In the genomic region with DNA sequence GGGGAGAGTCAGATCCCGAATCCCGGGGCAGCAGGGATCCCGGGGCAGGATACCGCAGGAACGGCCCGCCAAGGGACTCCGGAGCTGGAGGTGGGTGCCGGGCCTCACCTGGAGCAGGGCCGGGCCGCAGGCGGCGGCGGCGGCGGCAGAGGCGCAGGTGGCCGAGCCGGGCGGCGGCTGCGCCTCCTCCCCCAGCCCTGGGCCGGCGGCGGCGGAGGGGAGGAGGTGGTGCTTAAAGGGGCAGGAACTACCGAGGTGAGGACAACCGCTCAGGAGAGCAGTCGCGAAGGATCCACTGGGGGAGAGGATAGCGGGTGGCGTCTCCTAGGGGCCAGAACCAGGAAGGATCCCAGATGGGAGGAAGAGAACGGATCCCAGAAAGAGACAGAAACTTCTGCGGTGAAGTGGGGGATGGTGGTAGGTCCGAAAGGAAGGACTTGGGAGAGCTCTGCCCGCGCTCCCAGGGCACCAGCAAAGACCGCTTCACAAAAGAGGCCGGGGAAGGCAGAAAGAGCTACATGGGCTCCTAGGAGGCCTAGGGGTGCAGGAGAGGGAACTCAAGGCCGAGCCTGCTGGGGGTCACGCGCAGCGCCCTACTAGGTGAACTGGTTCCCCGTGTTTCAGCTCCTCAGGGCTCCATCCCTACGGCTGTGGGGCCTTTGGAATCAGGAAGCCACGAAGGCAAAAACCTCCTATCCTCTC, we compare ENCODE assay signal across 8 cellular contexts. TPM values are rescaled to one million over a fixed set of nuclear protein-coding genes. Genes with fewer than 3 reads are reported as not detected.
A peak's percentile ranks its signal among the peaks of the same experiment; 100 is the strongest.
DNase-seq lines count a peak whose midpoint lies in the region; ATAC-seq and TF ChIP-seq lines count a peak whose summit lies in the region.

No MANE protein-coding gene starts in this region.

- H3K27ac ChIP-seq in WERI-Rb-1, result peak overlapping the region; percentile 97

- H3K9me3 ChIP-seq in WERI-Rb-1 (ENCODE audit: severe bottlenecking) (no peaks in the 10 kb centered on the region), skeletal muscle satellite cell (replicated peaks; ENCODE audit: low read length) (no peaks in the 10 kb centered on the region)

- H3K27me3 ChIP-seq in WERI-Rb-1 (ENCODE audit: insufficient read depth, low read depth, severe bottlenecking) (no peaks in the 10 kb centered on the region), skeletal muscle satellite cell (ENCODE audit: control insufficient read depth, insufficient read depth, low read length) (no peaks in the 10 kb centered on the region)

- peak; percentile 79 for DNase-seq in GM10248 (ENCODE audit: extremely low spot score)
- DNase-seq in NCI-H2171 (lab: John Stamatoyannopoulos, UW), result peak; percentile 77
- DNase-seq in WERI-Rb-1, result peak; percentile 93
- peak; percentile 81 to 83 for DNase-seq in cardiac fibroblast (ENCODE audit: low read depth in 2 of 2)
- peak; percentile 73 for DNase-seq in iPS-NIHi11 (ENCODE audit: low spot score)

- peak overlapping the region; percentile 80 for H3K4me3 ChIP-seq in WERI-Rb-1 (ENCODE audit: low read depth, low read length)
- H3K4me3 ChIP-seq in cardiac fibroblast (replicated peaks in 1 of 2; ENCODE audit: low read depth in 2 of 2, low read length in 2 of 2), result peak overlapping the region; percentile 83 to 95
- peak overlapping the region; percentile 82 for H3K4me3 ChIP-seq in skeletal muscle satellite cell (ENCODE audit: low read length)

- TF ChIP-seq CTCF in GM10248 (IDR thresholded peaks at IDR 0.05; ENCODE audit: control extremely low read depth, extremely low read depth, low read depth, missing control alignments) (peak; percentile 45), WERI-Rb-1 (IDR thresholded peaks at IDR 0.05; ENCODE audit: low read depth, low read length) (peak; percentile 81), cardiac fibroblast (IDR thresholded peaks at IDR 0.05; ENCODE audit: low read depth, low read length) (peak; percentile 59)

- peaks cover 29% of the 10 kb centered on the region for H3K36me3 ChIP-seq in WERI-Rb-1
- H3K36me3 ChIP-seq in skeletal muscle satellite cell (ENCODE audit: insufficient read depth, low read length), result peaks cover 31% of the 10 kb centered on the region

- peak overlapping the region; percentile 94 for H3K4me2 ChIP-seq in skeletal muscle satellite cell (ENCODE audit: low read length)

- POLR2A ChIA-PET in GM10248 (lab: Yijun Ruan, JAX), result interaction anchor here (0.5 to 2.0 kb wide), 6 partner anchors 11 to 465 kb away, joined by 3 to 29 read pairs (median 4); partner anchors contain the start of genes ATP5F1B and STAT2

- H3K9ac ChIP-seq in skeletal muscle satellite cell (ENCODE audit: low read depth, low read length), result peak overlapping the region; percentile 82

- CTCF ChIA-PET in GM10248 (lab: Yijun Ruan, JAX), result interaction anchor here (1.2 to 4.3 kb wide), 9 partner anchors 11 to 477 kb away, joined by 4 to 49 read pairs (median 13); partner anchors contain the start of genes ATP5F1B and STAT6

- ATAC-seq in HG02973 (IDR thresholded peaks at IDR 0.05; ENCODE audit: unreplicated experiment), result peak; percentile 27
- no peak for ATAC-seq in HG02938 (IDR thresholded peaks at IDR 0.05; ENCODE audit: unreplicated experiment)

- peaks cover 41% of the 10 kb centered on the region for H3K4me1 ChIP-seq in skeletal muscle satellite cell (ENCODE audit: control insufficient read depth, insufficient read depth, low read length)

RNA-seq across cellular contexts. Expression of gene BAZ2A, which starts 4.9 kb away (rescaled TPM):
- 25.6 and 26.2 TPM in 2 replicates for total RNA-seq in skeletal muscle satellite cell (2012; rRNA removed)

RNA-seq across cellular contexts. Expression of gene ATP5F1B, which starts 10.8 kb away (rescaled TPM):
- 547 and 574 TPM in 2 replicates for total RNA-seq in skeletal muscle satellite cell (2012; rRNA removed)

RNA-seq across cellular contexts. Expression of gene PTGES3, which starts 53.1 kb away (rescaled TPM):
- 103 and 126 TPM in 2 replicates for total RNA-seq in skeletal muscle satellite cell (2012; rRNA removed)
